ENCODE assay signal across 11 cellular contexts in genomic region chr5:172144291-172144815, GRCh38. TPM values are rescaled to one million over a fixed set of nuclear protein-coding genes. Genes with fewer than 3 reads are reported as not detected.
DNase-seq lines count a peak whose midpoint lies in the region; ATAC-seq, FAIRE-seq and TF ChIP-seq lines count a peak whose summit lies in the region.
"Had no signal": no experiment of that assay in that cellular context is flagged by ENCODE, and none has a peak within 500 bp of the region (broad histone marks: within the 10 kb centered on the region; RNA-seq: fewer than 3 reads in every experiment).

No MANE protein-coding gene starts in this region.

- H3K4me2 ChIP-seq in OCI-LY3 (ENCODE audit: low read length): peak overlapping the region; percentile 63

- peaks cover 69% of the 10 kb centered on the region for H3K79me2 ChIP-seq in OCI-LY3 (ENCODE audit: low read length)

- H3K9me3 ChIP-seq in OCI-LY3 (ENCODE audit: insufficient read depth, low read length): no peaks in the 10 kb centered on the region
- no peaks in the 10 kb centered on the region for H3K9me3 ChIP-seq in heart right ventricle
- H3K9me3 ChIP-seq in upper lobe of right lung: no peaks in the 10 kb centered on the region
- no peaks in the 10 kb centered on the region for H3K9me3 ChIP-seq in gastrocnemius medialis

- no peak for TF ChIP-seq CTCF in OCI-LY3 (IDR thresholded peaks at IDR 0.05; ENCODE audit: low read depth, low read length)
- TF ChIP-seq CTCF in heart right ventricle (IDR thresholded peaks at IDR 0.05): no peak
- TF ChIP-seq CTCF in upper lobe of right lung (IDR thresholded peaks at IDR 0.05): no peak
- TF ChIP-seq CTCF in gastrocnemius medialis (IDR thresholded peaks at IDR 0.05 in 4 of 5, conservative IDR thresholded peaks at IDR 0.05 in 1 of 5): no peak

- H3K9me3 Mint-ChIP-seq in activated naive CD4-positive, alpha-beta T cell treated with anti-CD3 and anti-CD28 coated beads, Interleukin-2, amount 50 U/mL, for 72 hours: peaks cover 0 to under 1% of the 10 kb centered on the region in 2 donors
- H3K9me3 Mint-ChIP-seq: stimulated activated naive CD8-positive, alpha-beta T cell treated with anti-CD3 and anti-CD28 coated beads, Interleukin-15, Interleukin-2, amounts not matched to agents 100 ng/mL and 50 ng/mL, for 24 hours had no signal

- H3K27me3 ChIP-seq in OCI-LY3 (ENCODE audit: low read depth, low read length) (no peaks in the 10 kb centered on the region), heart right ventricle (no peaks in the 10 kb centered on the region), upper lobe of right lung (no peaks in the 10 kb centered on the region), gastrocnemius medialis (no peaks in the 10 kb centered on the region)

- H3K27ac Mint-ChIP-seq in activated naive CD4-positive, alpha-beta T cell treated with anti-CD3 and anti-CD28 coated beads, Interleukin-2, amount 50 U/mL, for 72 hours: peak overlapping the region; percentile 55 to 65

- ATAC-seq in activated naive CD4-positive, alpha-beta T cell treated with anti-CD3 and anti-CD28 coated beads, Interleukin-2, amount 50 U/mL, for 72 hours: no peak
- ATAC-seq in heart right ventricle (peak; percentile 65 to 85 (median 78)), upper lobe of right lung (peak; percentile 10), gastrocnemius medialis (no peak)

- H3K27ac ChIP-seq in OCI-LY3 (ENCODE audit: low read length) (peak overlapping the region; percentile 62), heart right ventricle (peak overlapping the region in 5 of 10 donors; percentile 23 to 49 (median 39)), upper lobe of right lung (no peak overlapping the region), gastrocnemius medialis (peak overlapping the region in 2 of 4 donors; percentile 6 to 18)

- no peak for DNase-seq in activated naive CD4-positive, alpha-beta T cell treated with anti-CD3 and anti-CD28 coated beads, Interleukin-2, amount 50 U/mL, for 72 hours (ENCODE audit: low spot score in 2 of 2)
- no peak for DNase-seq in activated naive CD4-positive, alpha-beta T cell treated with anti-CD3 and anti-CD28 coated beads, Interleukin-2, amount 50 U/mL, for 16 hours
- DNase-seq in heart right ventricle (peak; percentile 53), upper lobe of right lung (no peak), gastrocnemius medialis (no peak), HTR-8/SVneo (ENCODE audit: insufficient read length, low spot score) (no peak), SK-N-DZ (ENCODE audit: low spot score) (no peak)

- peaks cover 8 to 9% of the 10 kb centered on the region in 2 donors for H3K36me3 Mint-ChIP-seq in activated naive CD4-positive, alpha-beta T cell treated with anti-CD3 and anti-CD28 coated beads, Interleukin-2, amount 50 U/mL, for 72 hours

- no peak for TF ChIP-seq POLR2A in gastrocnemius medialis (IDR thresholded peaks at IDR 0.05)

- in situ Hi-C loops in gastrocnemius medialis (cut with MboI; ENCODE audit: low sequenced_read_pairs in 4 of 4): no loop called here

- H3K36me3 ChIP-seq in OCI-LY3 (replicated peaks; ENCODE audit: low read depth, low read length): peaks cover 19% of the 10 kb centered on the region
- H3K36me3 ChIP-seq in heart right ventricle: peaks cover 0 to 43% (median 0%) of the 10 kb centered on the region in 9 donors
- H3K36me3 ChIP-seq in upper lobe of right lung: peaks cover 6% of the 10 kb centered on the region
- H3K36me3 ChIP-seq in gastrocnemius medialis: no peaks in the 10 kb centered on the region

- peaks cover 18% of the 10 kb centered on the region for H4K20me1 ChIP-seq in OCI-LY3 (ENCODE audit: insufficient read depth, low read length)

- no peak overlapping the region for H2AFZ ChIP-seq in OCI-LY3 (ENCODE audit: low read depth, low read length)

- peak overlapping the region; percentile 29; the same call in 1 of the 2 replicates for H3K9ac ChIP-seq in OCI-LY3 (ENCODE audit: low read length)

- intact Hi-C loops in heart right ventricle (cut with DNase I): loop anchor here in 1 of 10 donors (5.0 kb wide), 1 partner anchor 43 kb away; the partner anchor contains the start of gene STK10
- intact Hi-C loops in upper lobe of right lung (cut with DNase I): no loop called here
- intact Hi-C loops in gastrocnemius medialis (cut with DNase I; ENCODE audit: low total_unique reads): no loop called here

- no peak for FAIRE-seq in HTR-8/SVneo (lab: Jason Lieb, UNC)

- H3K4me1 ChIP-seq in OCI-LY3 (ENCODE audit: low read length) (peaks cover 52% of the 10 kb centered on the region), heart right ventricle (peaks cover 0 to 52% (median 35%) of the 10 kb centered on the region in 9 donors), upper lobe of right lung (no peaks in the 10 kb centered on the region), gastrocnemius medialis (no peaks in the 10 kb centered on the region)

- 44 to 57% methylated on average over 10 of the region's 10 CpGs for WGBS in heart right ventricle, 2 donors

- H3K4me3 ChIP-seq in OCI-LY3 (ENCODE audit: low read length) (peak overlapping the region; percentile 28), heart right ventricle (no peak overlapping the region), upper lobe of right lung (no peak overlapping the region), gastrocnemius medialis (no peak overlapping the region)
- H3K4me3 ChIP-seq: lung had no signal

RNA-seq across cellular contexts. Expression of gene STK10, which starts 43.7 kb away (rescaled TPM):
- total RNA-seq in activated naive CD4-positive, alpha-beta T cell treated with anti-CD3 and anti-CD28 coated beads, Interleukin-2, amount 50 U/mL, for 72 hours: 10 to 100 TPM; 42.9 to 92.2 TPM
- 10 to 100 TPM in 5 of 10 donors, 1 to 10 TPM in 5; 5.6 to 22.3 (median 9.8) TPM for total RNA-seq in heart right ventricle
- polyA plus RNA-seq in heart right ventricle: 10 to 100 TPM in 1 of 2 donors, 1 to 10 TPM in 1; 9.3 to 10.8 TPM
- total RNA-seq in upper lobe of right lung: 56.9 TPM
- total RNA-seq in gastrocnemius medialis: 10 to 100 TPM in 1 of 4 donors, 1 to 10 TPM in 3; 5.4 to 18.3 (median 5.7) TPM
- polyA plus RNA-seq in SK-N-DZ (2014; cell fraction: cytosol; rRNA removed): 4.7 and 5.9 TPM in 2 replicates
- 9.0 and 16.4 TPM in 2 replicates for polyA plus RNA-seq in SK-N-DZ (2014; cell fraction: nucleus; rRNA removed)

RNA-seq across cellular contexts. Expression of gene EFCAB9, which starts 49.6 kb away (rescaled TPM):
- not detected for total RNA-seq in activated naive CD4-positive, alpha-beta T cell treated with anti-CD3 and anti-CD28 coated beads, Interleukin-2, amount 50 U/mL, for 72 hours
- total RNA-seq in heart right ventricle (not detected), upper lobe of right lung (not detected), gastrocnemius medialis (not detected)
- polyA plus RNA-seq in heart right ventricle: not detected
- not detected in 2 replicates for polyA plus RNA-seq in SK-N-DZ (2014; cell fraction: cytosol; rRNA removed)
- polyA plus RNA-seq in SK-N-DZ (2014; cell fraction: nucleus; rRNA removed): not detected in 2 replicates
- total RNA-seq: Daoy, lung had no signal
- polyA plus RNA-seq: lung had no signal

Comparison
In these comparisons a context has a peak if more than half of its experiments do, and no peak if none do; other contexts are left out.
1. ATAC-seq: peak in heart right ventricle (8 of 8) and upper lobe of right lung (single experiment); none in activated naive CD4-positive, alpha-beta T cell treated with anti-CD3 and anti-CD28 coated beads, Interleukin-2, amount 50 U/mL, for 72 hours (0 of 2) and gastrocnemius medialis (0 of 2).
2. DNase-seq: peak in heart right ventricle (2 of 2); none in activated naive CD4-positive, alpha-beta T cell treated with anti-CD3 and anti-CD28 coated beads, Interleukin-2, amount 50 U/mL, for 72 hours (0 of 2), activated naive CD4-positive, alpha-beta T cell treated with anti-CD3 and anti-CD28 coated beads, Interleukin-2, amount 50 U/mL, for 16 hours (single experiment), upper lobe of right lung (single experiment), gastrocnemius medialis (0 of 2), HTR-8/SVneo (single experiment) and SK-N-DZ (single experiment).